In the genomic region with DNA sequence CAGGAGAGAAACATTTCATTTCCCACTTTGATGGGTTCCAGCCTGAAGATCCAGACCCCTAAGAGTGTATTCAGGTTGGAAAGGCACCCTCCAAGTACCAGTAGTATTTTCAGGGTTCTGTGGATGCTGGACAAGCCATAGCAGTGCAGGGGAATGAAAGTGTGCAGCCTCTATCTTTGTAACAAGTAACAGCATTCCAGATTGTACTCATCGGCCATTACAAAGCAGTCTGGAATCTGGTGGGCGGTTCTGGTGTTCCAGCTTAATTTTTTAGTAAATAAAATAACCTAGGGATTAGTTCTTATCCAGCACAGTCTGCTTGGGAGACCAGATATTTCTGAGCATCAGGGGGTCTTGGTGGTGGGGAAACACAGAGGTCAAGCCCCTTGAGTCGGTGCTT, we compare ENCODE assay signal across 14 cellular contexts. TPM values are rescaled to one million over a fixed set of nuclear protein-coding genes. Genes with fewer than 3 reads are reported as not detected.
A peak's percentile ranks its signal among the peaks of the same experiment; 100 is the strongest.
DNase-seq lines count a peak whose midpoint lies in the region; ATAC-seq, FAIRE-seq and TF ChIP-seq lines count a peak whose summit lies in the region.
"Had no signal": no experiment of that assay in that cellular context is flagged by ENCODE, and none has a peak within 500 bp of the region (broad histone marks: within the 10 kb centered on the region; RNA-seq: fewer than 3 reads in every experiment).

No MANE protein-coding gene starts in this region.

- intact Hi-C loops in Right ventricle myocardium superior (cut with DNase I): no loop called here
- intact Hi-C loops in uterus (cut with DNase I; ENCODE audit: low total_unique reads): no loop called here

- H3K4me1 ChIP-seq in right atrium auricular region (peaks cover under 1 to 44% of the 10 kb centered on the region in 2 donors), keratinocyte (ENCODE audit: control insufficient read depth, extremely low read depth, insufficient read depth, low read length) (peaks cover 8% of the 10 kb centered on the region), uterus (no peaks in the 10 kb centered on the region)

- peak; percentile 26 for FAIRE-seq in keratinocyte (lab: Jason Lieb, UNC)

- no peak for TF ChIP-seq CTCF in right atrium auricular region (IDR thresholded peaks at IDR 0.05)
- TF ChIP-seq CTCF in choroid plexus epithelial cell (conservative IDR thresholded peaks at IDR 0.05; ENCODE audit: low read depth, low read length): peak; percentile 18
- no peak for TF ChIP-seq CTCF in keratinocyte (optimal IDR thresholded peaks at IDR 0.05 in 1 of 3, IDR thresholded peaks at IDR 0.05 in 1 of 3, conservative IDR thresholded peaks at IDR 0.05 in 1 of 3; ENCODE audit: extremely low read depth in 1 of 3, insufficient read depth in 2 of 3, low read length in 3 of 3)
- no peak for TF ChIP-seq CTCF in uterus (IDR thresholded peaks at IDR 0.05)

- DNase-seq in Right ventricle myocardium superior: no peak
- no peak for DNase-seq in right atrium auricular region (ENCODE audit: low spot score)
- DNase-seq in choroid plexus epithelial cell (ENCODE audit: low read depth): peak; percentile 77
- no peak for DNase-seq in keratinocyte (ENCODE audit: low read depth, low spot score)
- DNase-seq in uterus: peak in 1 of 2 donors; percentile 46
- DNase-seq in activated CD8-positive, alpha-beta memory T cell treated with anti-CD3 and anti-CD28 coated beads for 24 hours: no peak
- DNase-seq in superior temporal gyrus (ENCODE audit: extremely low spot score): no peak
- DNase-seq in activated T-cell treated with anti-CD3 and anti-CD28 coated beads, Interleukin-2, amount 50 U/mL, for 1 hour: no peak
- DNase-seq: AML-193, hypothalamus, NCI-H526 treated with DMSO at 0.1 percent for 48 hours, T-helper 1 cell, tibial artery had no signal

- H2AFZ ChIP-seq in keratinocyte (ENCODE audit: control insufficient read depth, low read length): no peak overlapping the region

- H3K27me3 ChIP-seq in right atrium auricular region: no peaks in the 10 kb centered on the region
- H3K27me3 ChIP-seq in keratinocyte (ENCODE audit: control insufficient read depth, extremely low read depth, insufficient read depth, low read length): no peaks in the 10 kb centered on the region
- H3K27me3 ChIP-seq in uterus: no peaks in the 10 kb centered on the region
- H3K27me3 ChIP-seq: tibial artery had no signal

- dilution Hi-C loops in keratinocyte (cut with MboI; ENCODE audit: extremely low pct_ligation_motif_present, low sequenced_read_pairs): no loop called here

- no peaks in the 10 kb centered on the region for H3K9me1 ChIP-seq in keratinocyte (ENCODE audit: control insufficient read depth, extremely low read depth, insufficient read depth, low read length)

- TF ChIP-seq POLR2A in uterus (IDR thresholded peaks at IDR 0.05): no peak

- peak; percentile 50 for ATAC-seq in Right ventricle myocardium superior (ENCODE audit: poor library complexity)

- H3K4me3 ChIP-seq in right atrium auricular region (no peak overlapping the region), choroid plexus epithelial cell (ENCODE audit: low read depth, low read length) (no peak overlapping the region), keratinocyte (ENCODE audit: control insufficient read depth in 2 of 3, extremely low read depth in 1 of 3, insufficient read depth in 2 of 3, low read depth in 1 of 3, low read length in 3 of 3) (no peak overlapping the region), uterus (no peak overlapping the region)
- H3K4me3 ChIP-seq: tibial artery had no signal

- H3K9ac ChIP-seq in keratinocyte (ENCODE audit: control insufficient read depth, extremely low read depth, insufficient read depth, low read length): no peak overlapping the region

- H3K27ac ChIP-seq in right atrium auricular region: no peak overlapping the region
- no peak overlapping the region for H3K27ac ChIP-seq in keratinocyte (ENCODE audit: control insufficient read depth, insufficient read depth, low read length)
- peak overlapping the region; percentile 53 to 73 for H3K27ac ChIP-seq in uterus
- H3K27ac ChIP-seq: neutrophil, tibial artery had no signal

- H3K36me3 ChIP-seq in right atrium auricular region (no peaks in the 10 kb centered on the region), keratinocyte (ENCODE audit: control insufficient read depth in 2 of 2, extremely low read depth in 1 of 2, insufficient read depth in 2 of 2, low read length in 2 of 2) (no peaks in the 10 kb centered on the region), uterus (no peaks in the 10 kb centered on the region)
- H3K36me3 ChIP-seq: neutrophil, tibial artery had no signal

- H4K20me1 ChIP-seq in keratinocyte (ENCODE audit: control insufficient read depth, extremely low read depth, insufficient read depth, low read length): no peaks in the 10 kb centered on the region

- H3K79me2 ChIP-seq in keratinocyte (ENCODE audit: control insufficient read depth, insufficient read depth, low read length): no peaks in the 10 kb centered on the region

- no peaks in the 10 kb centered on the region for H3K9me3 ChIP-seq in right atrium auricular region
- no peaks in the 10 kb centered on the region for H3K9me3 ChIP-seq in keratinocyte (ENCODE audit: control insufficient read depth, low read depth, low read length)
- no peaks in the 10 kb centered on the region for H3K9me3 ChIP-seq in uterus
- H3K9me3 ChIP-seq: neutrophil, tibial artery had no signal

- H3K4me2 ChIP-seq in keratinocyte (ENCODE audit: control insufficient read depth, extremely low read depth, insufficient read depth, low read depth, low read length): peak overlapping the region; percentile 0

RNA-seq across cellular contexts. Expression of gene APLNR, which starts 22.6 kb away (rescaled TPM):
- total RNA-seq in Right ventricle myocardium superior (15.4 TPM), right atrium auricular region (10 to 100 TPM in 1 of 2 donors, 1 to 10 TPM in 1; 6.3 to 13.6 TPM), uterus (100 to 1,000 TPM in 1 of 4 donors, under 1 TPM in 1, not detected in 2; 0.58 to 112 TPM)
- 0.03 TPM in 1 of 3 replicates, not detected in the others for polyA plus RNA-seq in keratinocyte
- not detected for polyA plus RNA-seq in keratinocyte (2011; ENCODE audit: low read depth)
- polyA plus RNA-seq in keratinocyte (2011; cell fraction: cytosol; rRNA removed): not detected in 2 replicates
- not detected in 2 replicates for polyA plus RNA-seq in keratinocyte (2011; cell fraction: nucleus; rRNA removed)
- 0.17 TPM in 1 of 2 replicates, not detected in the other for polyA plus RNA-seq in keratinocyte (2012; ENCODE audit: low replicate concordance)
- not detected in 3 replicates for polyA minus RNA-seq in keratinocyte
- not detected for polyA minus RNA-seq in keratinocyte (2011; cell fraction: cytosol; rRNA and poly(A)+ RNA removed)
- not detected in 2 replicates for polyA minus RNA-seq in keratinocyte (2011; cell fraction: nucleus; rRNA and poly(A)+ RNA removed)

RNA-seq across cellular contexts. Expression of gene LRRC55, which starts 32.7 kb away (rescaled TPM):
- total RNA-seq in Right ventricle myocardium superior: 0.13 TPM
- not detected for total RNA-seq in right atrium auricular region
- polyA plus RNA-seq in keratinocyte: not detected in 3 replicates
- polyA plus RNA-seq in keratinocyte (2011; ENCODE audit: low read depth): not detected
- polyA plus RNA-seq in keratinocyte (2011; cell fraction: cytosol; rRNA removed): not detected in 2 replicates
- 0.03 TPM in 1 of 2 replicates, not detected in the other for polyA plus RNA-seq in keratinocyte (2011; cell fraction: nucleus; rRNA removed)
- 0.06 TPM in 1 of 2 replicates, not detected in the other for polyA plus RNA-seq in keratinocyte (2012; ENCODE audit: low replicate concordance)
- polyA minus RNA-seq in keratinocyte: not detected in 3 replicates
- not detected for polyA minus RNA-seq in keratinocyte (2011; cell fraction: cytosol; rRNA and poly(A)+ RNA removed)
- not detected in 2 replicates for polyA minus RNA-seq in keratinocyte (2011; cell fraction: nucleus; rRNA and poly(A)+ RNA removed)
- total RNA-seq in uterus: 1 to 10 TPM in 1 of 4 donors, under 1 TPM in 1, not detected in 2; 0.26 to 2.1 TPM

Comparison
In these comparisons a context has a peak if more than half of its experiments do, and no peak if none do; other contexts are left out.
1. H3K27ac ChIP-seq: peak in uterus (2 of 2); none in right atrium auricular region (0 of 2) and keratinocyte (single experiment).